8 cellular contexts compared by ENCODE assay signal in the genomic region with DNA sequence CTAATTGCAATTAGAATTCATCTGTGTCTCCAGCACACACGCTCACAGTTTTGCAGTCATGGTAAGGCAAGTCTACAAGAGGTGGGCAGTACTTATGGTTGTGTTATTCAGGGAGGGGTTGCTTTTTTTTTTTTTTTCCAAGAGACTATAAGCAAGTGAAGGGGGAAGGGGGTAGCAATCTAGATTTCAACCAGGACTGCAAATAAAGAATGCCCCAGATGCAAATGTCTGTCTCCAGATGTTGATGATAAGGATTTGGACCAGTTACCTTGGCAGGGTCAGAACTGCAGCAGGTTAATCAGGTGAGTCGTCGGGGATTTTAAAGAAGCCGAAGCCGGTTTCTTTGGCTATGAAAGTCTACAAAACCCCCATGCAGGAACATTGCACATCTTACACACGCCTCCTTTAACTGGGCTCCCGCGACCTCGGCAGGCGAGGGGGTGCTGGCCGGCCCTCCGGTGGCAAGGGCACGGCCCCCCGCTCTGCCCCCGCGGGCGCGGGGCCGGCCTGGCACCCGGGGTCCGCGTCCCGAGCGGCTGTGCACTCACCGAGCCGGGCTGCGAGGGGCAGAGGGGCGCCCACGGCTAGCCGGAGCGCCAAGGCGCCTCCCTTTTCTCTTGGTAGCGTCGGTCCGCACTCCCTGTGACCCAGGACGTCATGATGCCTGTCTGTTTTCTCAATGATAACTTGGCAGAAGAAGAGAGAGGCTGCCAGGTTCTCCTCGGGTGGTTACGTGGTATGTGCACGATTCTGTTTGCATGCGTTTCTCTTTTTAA.
DNase-seq lines count a peak whose midpoint lies in the region; ATAC-seq and TF ChIP-seq lines count a peak whose summit lies in the region.

No MANE protein-coding gene starts in this region.

- 1 to 2% methylated on average over 14 to 21 of the region's 40 CpGs for WGBS in body of pancreas, 2 donors
- WGBS in spleen, 5 donors: 2 to 3% (median 3%) methylated on average over 32 to 40 of the region's 40 CpGs

- H3K36me3 ChIP-seq in body of pancreas (replicated peaks in 1 of 2; ENCODE audit: insufficient read depth in 1 of 2, low read depth in 2 of 2) (no peaks in the 10 kb centered on the region), spleen (no peaks in the 10 kb centered on the region)

- intact Hi-C loops in body of pancreas (cut with DNase I): no loop called here
- intact Hi-C loops in spleen (cut with DNase I; ENCODE audit: low total_unique reads): no loop called here

- H3K4me1 ChIP-seq in body of pancreas (peaks cover 9% of the 10 kb centered on the region), spleen (peaks cover 0 to 10% (median 0%) of the 10 kb centered on the region in 6 donors)

- H3K9me3 ChIP-seq in body of pancreas: no peaks in the 10 kb centered on the region
- H3K9me3 ChIP-seq in spleen: no peaks in the 10 kb centered on the region

- DNase-seq in AG08396 (ENCODE audit: low spot score) (peak; percentile 72), NCI-H146 treated with DMSO at 0.1 percent for 48 hours (lab: John Stamatoyannopoulos, UW; ENCODE audit: unreplicated experiment) (peak; percentile 61), body of pancreas (peak in 3 of 4 donors; percentile 28 to 56 (median 49)), iPS-NIHi7 (ENCODE audit: extremely low spot score) (peak; percentile 39), spleen (no peak), T-helper 1 cell (no peak)

- TF ChIP-seq POLR2A in body of pancreas (IDR thresholded peaks at IDR 0.05) (no peak), spleen (IDR thresholded peaks at IDR 0.05) (no peak)

- H3K4me3 ChIP-seq in body of pancreas (peak overlapping the region in 1 of 2 donors; percentile 23), spleen (peak overlapping the region; percentile 18 to 67 (median 28))

- ATAC-seq in body of pancreas (peak; percentile 66), GM21390 (IDR thresholded peaks at IDR 0.05; ENCODE audit: unreplicated experiment) (no peak), GM21360 (IDR thresholded peaks at IDR 0.05; ENCODE audit: unreplicated experiment) (no peak)

- H3K27ac ChIP-seq in body of pancreas (peak overlapping the region; percentile 46 to 86 (median 76)), spleen (peak overlapping the region in 6 of 8 donors; percentile 5 to 78 (median 42))

- H3K27me3 ChIP-seq in body of pancreas (no peaks in the 10 kb centered on the region), spleen (replicated peaks in 1 of 7) (peaks cover 0 to 32% (median 6%) of the 10 kb centered on the region in 7 donors)

- TF ChIP-seq CTCF in body of pancreas (IDR thresholded peaks at IDR 0.05): no peak
- no peak for TF ChIP-seq CTCF in spleen (IDR thresholded peaks at IDR 0.05 in 8 of 11, conservative IDR thresholded peaks at IDR 0.05 in 3 of 11)

Comparison
In these comparisons a context has a peak if more than half of its experiments do, and no peak if none do; other contexts are left out.
1. DNase-seq: peak in AG08396 (single experiment), NCI-H146 treated with DMSO at 0.1 percent for 48 hours (single experiment), body of pancreas (3 of 4) and iPS-NIHi7 (single experiment); none in spleen (single experiment) and T-helper 1 cell (0 of 5).